ENCODE assay signal across 16 cellular contexts in the genomic region with DNA sequence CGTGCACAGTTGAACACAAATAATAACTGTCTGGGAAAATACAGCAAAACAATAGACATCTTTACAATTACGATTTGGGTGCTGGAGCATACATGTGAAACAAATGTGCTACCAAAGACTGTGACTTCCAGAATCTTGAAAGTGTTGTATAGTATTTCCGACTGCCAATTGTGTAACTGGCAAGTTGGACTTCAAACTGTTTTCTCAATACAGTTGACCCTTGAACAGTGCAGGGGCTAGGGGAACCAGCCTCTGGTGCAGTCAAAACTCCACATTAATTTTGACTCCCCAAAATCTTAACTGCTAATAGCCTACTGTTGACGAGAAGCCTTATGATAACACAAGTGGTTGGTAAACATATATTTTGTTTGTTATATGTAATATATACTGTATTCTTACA.
DNase-seq lines count a peak whose midpoint lies in the region; ATAC-seq and TF ChIP-seq lines count a peak whose summit lies in the region.
"Had no signal": no experiment of that assay in that cellular context is flagged by ENCODE, and none has a peak within 500 bp of the region (broad histone marks: within the 10 kb centered on the region; RNA-seq: fewer than 3 reads in every experiment).

No MANE protein-coding gene starts in this region.

- H3K79me1 ChIP-seq in neuronal stem cell (ENCODE audit: low read depth, low read length), result no peaks in the 10 kb centered on the region

- no peak overlapping the region for H3K4me3 ChIP-seq in GM23338
- no peak overlapping the region for H3K4me3 ChIP-seq in right lobe of liver
- H3K4me3 ChIP-seq in neuronal stem cell (ENCODE audit: low read length in 2 of 2), result no peak overlapping the region
- H3K4me3 ChIP-seq in SJCRH30, result no peak overlapping the region
- H3K4me3 ChIP-seq: A549 had no signal

- ATAC-seq in GM23338 (no peak), right lobe of liver (peak in 3 of 4 donors; percentile 42 to 81 (median 54)), HG03095 (IDR thresholded peaks at IDR 0.05; ENCODE audit: unreplicated experiment) (no peak)
- ATAC-seq: A549 had no signal

- no peaks in the 10 kb centered on the region for H3K27me3 Mint-ChIP-seq in GM23338 (ENCODE audit: insufficient read depth, low read depth, poor library complexity)
- no peaks in the 10 kb centered on the region for H3K27me3 Mint-ChIP-seq in brain
- no peaks in the 10 kb centered on the region for H3K27me3 Mint-ChIP-seq in activated naive CD4-positive, alpha-beta T cell treated with anti-CD3 and anti-CD28 coated beads, Interleukin-2, amount 10 ng/mL, durations not matched to agents 7 days and 5 days
- H3K27me3 Mint-ChIP-seq: IgD-negative memory B cell had no signal

- no peak overlapping the region for H3K18ac ChIP-seq in neuronal stem cell (ENCODE audit: low read length)

- no peak for DNase-seq in GM23338 (ENCODE audit: low spot score)
- no peak for DNase-seq in right lobe of liver
- DNase-seq in neuronal stem cell (ENCODE audit: low spot score), result no peak
- DNase-seq in SJCRH30, result no peak
- no peak for DNase-seq in hippocampal formation (lab: John Stamatoyannopoulos, UW)
- no peak for DNase-seq in activated naive CD4-positive, alpha-beta T cell treated with anti-CD3 and anti-CD28 coated beads, Interleukin-2, amount 10 ng/mL, durations not matched to agents 7 days and 5 days
- DNase-seq: DND-41, NCI-H187, NCI-H345, NCI-H526 treated with DMSO at 0.1 percent for 48 hours had no signal

- H3K14ac ChIP-seq in neuronal stem cell (ENCODE audit: low read length), result no peak overlapping the region

- H3K9me2 ChIP-seq in GM23338 (ENCODE audit: insufficient read depth), result peaks cover 11% of the 10 kb centered on the region

- H3K9me3 Mint-ChIP-seq in GM23338, result no peaks in the 10 kb centered on the region; the same call in 2 of the 3 replicates
- H3K9me3 Mint-ChIP-seq in brain, result peaks cover 0 to 7% (median 4%) of the 10 kb centered on the region in 5 experiments
- H3K9me3 Mint-ChIP-seq in activated naive CD4-positive, alpha-beta T cell treated with anti-CD3 and anti-CD28 coated beads, Interleukin-2, amount 10 ng/mL, durations not matched to agents 7 days and 5 days, result peaks cover 15% of the 10 kb centered on the region

- no peak overlapping the region for H4K91ac ChIP-seq in neuronal stem cell (ENCODE audit: low read depth, low read length, poor library complexity)

- no peaks in the 10 kb centered on the region for H4K20me1 ChIP-seq in GM23338 (replicated peaks; ENCODE audit: insufficient read depth)

- no peak overlapping the region for H3K4ac ChIP-seq in neuronal stem cell (ENCODE audit: low read length)

- H2AFZ ChIP-seq in GM23338 (peak overlapping the region; percentile 84; the same call in 1 of the 2 replicates), neuronal stem cell (ENCODE audit: low read length) (peak overlapping the region; percentile 82)

- no peak overlapping the region for H2AK5ac ChIP-seq in neuronal stem cell (ENCODE audit: low read depth, low read length)

- H3K9ac ChIP-seq in neuronal stem cell (ENCODE audit: low read depth, low read length, poor library complexity), result no peak overlapping the region

- H3K27me3 ChIP-seq in GM23338 (ENCODE audit: insufficient read depth) (no peaks in the 10 kb centered on the region), right lobe of liver (no peaks in the 10 kb centered on the region), neuronal stem cell (ENCODE audit: control insufficient read depth in 3 of 3, insufficient read depth in 3 of 3, low read depth in 1 of 3, low read length in 3 of 3) (no peaks in the 10 kb centered on the region), SJCRH30 (no peaks in the 10 kb centered on the region)

- H3K27ac ChIP-seq in GM23338 (ENCODE audit: low read depth) (no peak overlapping the region), right lobe of liver (no peak overlapping the region), neuronal stem cell (replicated peaks; ENCODE audit: low read length) (no peak overlapping the region), SJCRH30 (no peak overlapping the region)
- H3K27ac ChIP-seq: A549, C4-2B, RWPE1 had no signal

- H3K27ac Mint-ChIP-seq in GM23338, result no peak overlapping the region
- peak overlapping the region in 3 of 5 experiments; percentile 63 to 91 (median 84) for H3K27ac Mint-ChIP-seq in brain
- H3K27ac Mint-ChIP-seq in activated naive CD4-positive, alpha-beta T cell treated with anti-CD3 and anti-CD28 coated beads, Interleukin-2, amount 10 ng/mL, durations not matched to agents 7 days and 5 days, result no peak overlapping the region
- H3K27ac Mint-ChIP-seq: IgD-negative memory B cell had no signal

- H4K8ac ChIP-seq in neuronal stem cell (ENCODE audit: low read depth, low read length), result no peak overlapping the region

- 34% methylated on average over 4 of the region's 4 CpGs for WGBS in right lobe of liver (ENCODE audit: insufficient coverage, low coverage, low lambda C conversion rate, missing lambda C conversion rate)
- WGBS in neuronal stem cell (ENCODE audit: extremely low coverage in 2 of 2, insufficient read length in 2 of 2, insufficient replicate concordance in 1 of 2), 2 donors, result no CpG with 5 or more reads among the region's 4 CpGs

- H3K9me3 ChIP-seq in right lobe of liver (no peaks in the 10 kb centered on the region), neuronal stem cell (replicated peaks in 1 of 2; ENCODE audit: control insufficient read depth in 2 of 2, insufficient read depth in 1 of 2, low read depth in 1 of 2, low read length in 2 of 2) (peaks cover 0 to 10% of the 10 kb centered on the region in 2 donors), SJCRH30 (replicated peaks) (no peaks in the 10 kb centered on the region; the same call in 1 of the 2 replicates)
- H3K9me3 ChIP-seq: A549 had no signal

- H3K4me1 Mint-ChIP-seq in GM23338 (peaks cover 9% of the 10 kb centered on the region; the same call in 2 of the 3 replicates), brain (peaks cover 59% of the 10 kb centered on the region)
- H3K4me1 Mint-ChIP-seq in activated naive CD4-positive, alpha-beta T cell treated with anti-CD3 and anti-CD28 coated beads, Interleukin-2, amount 10 ng/mL, durations not matched to agents 7 days and 5 days, result no peaks in the 10 kb centered on the region
- H3K4me1 Mint-ChIP-seq: IgD-negative memory B cell had no signal

- intact Hi-C loops in right lobe of liver (cut with DNase I), result no loop called here

- no peak for TF ChIP-seq POLR2A in right lobe of liver (IDR thresholded peaks at IDR 0.05)

- H2BK12ac ChIP-seq in neuronal stem cell (ENCODE audit: low read length), result no peak overlapping the region

- no peaks in the 10 kb centered on the region for H3K36me3 Mint-ChIP-seq in GM23338 (ENCODE audit: low read depth)
- H3K36me3 Mint-ChIP-seq in brain, result no peaks in the 10 kb centered on the region
- no peaks in the 10 kb centered on the region for H3K36me3 Mint-ChIP-seq in activated naive CD4-positive, alpha-beta T cell treated with anti-CD3 and anti-CD28 coated beads, Interleukin-2, amount 10 ng/mL, durations not matched to agents 7 days and 5 days
- H3K36me3 Mint-ChIP-seq: IgD-negative memory B cell had no signal

- H2BK15ac ChIP-seq in neuronal stem cell (ENCODE audit: low read length), result no peak overlapping the region

- no peak overlapping the region for H2BK5ac ChIP-seq in neuronal stem cell (ENCODE audit: low read length)

- no peak overlapping the region for H3K23ac ChIP-seq in neuronal stem cell (ENCODE audit: low read depth, low read length, poor library complexity)

- H3K36me3 ChIP-seq in GM23338 (ENCODE audit: insufficient read depth) (no peaks in the 10 kb centered on the region), right lobe of liver (no peaks in the 10 kb centered on the region), neuronal stem cell (replicated peaks in 1 of 2; ENCODE audit: control insufficient read depth in 2 of 2, insufficient read depth in 2 of 2, low read length in 2 of 2) (no peaks in the 10 kb centered on the region), SJCRH30 (no peaks in the 10 kb centered on the region)

- no peaks in the 10 kb centered on the region for H3K79me2 ChIP-seq in GM23338 (replicated peaks; ENCODE audit: insufficient read depth)

- H3F3A ChIP-seq in GM23338 (replicated peaks; ENCODE audit: low read depth), result no peaks in the 10 kb centered on the region

- H3K4me3 Mint-ChIP-seq in GM23338, result no peak overlapping the region
- no peak overlapping the region for H3K4me3 Mint-ChIP-seq in brain
- no peak overlapping the region for H3K4me3 Mint-ChIP-seq in activated naive CD4-positive, alpha-beta T cell treated with anti-CD3 and anti-CD28 coated beads, Interleukin-2, amount 10 ng/mL, durations not matched to agents 7 days and 5 days
- H3K4me3 Mint-ChIP-seq: IgD-negative memory B cell had no signal

- H3K4me1 ChIP-seq in GM23338 (ENCODE audit: insufficient read depth) (peaks cover 4% of the 10 kb centered on the region; the same call in 1 of the 2 replicates), right lobe of liver (no peaks in the 10 kb centered on the region), neuronal stem cell (ENCODE audit: control insufficient read depth in 2 of 2, insufficient read depth in 1 of 2, low read depth in 1 of 2, low read length in 2 of 2) (peaks cover 6 to 9% of the 10 kb centered on the region in 2 donors), SJCRH30 (peaks cover 14% of the 10 kb centered on the region)
- H3K4me1 ChIP-seq: A549 had no signal

- CTCF ChIA-PET in activated naive CD4-positive, alpha-beta T cell treated with anti-CD3 and anti-CD28 coated beads, Interleukin-2, amount 10 ng/mL, durations not matched to agents 7 days and 5 days (lab: Charles Lee), result no interaction called here

- no peak overlapping the region for H2BK120ac ChIP-seq in neuronal stem cell (ENCODE audit: low read depth, low read length)

- TF ChIP-seq CTCF in GM23338 (conservative IDR thresholded peaks at IDR 0.05; ENCODE audit: low read depth in 2 of 2) (no peak), brain (conservative IDR thresholded peaks at IDR 0.05) (no peak), right lobe of liver (IDR thresholded peaks at IDR 0.05) (no peak)

- H3K4me2 ChIP-seq in GM23338, result no peak overlapping the region
- H3K4me2 ChIP-seq in neuronal stem cell (ENCODE audit: insufficient read depth, low read length, poor library complexity, severe bottlenecking), result no peak overlapping the region
- H3K4me2 ChIP-seq: A549 had no signal

TF ChIP-seq in GM23338, 12 proteins besides CTCF, POLR2A, EP300 and RAD21 (continues in another document):
- TF ChIP-seq ZNF114 (CRISPR knock-in tag; IDR thresholded peaks at IDR 0.05) (no peak), POLR2AphosphoS5 (IDR thresholded peaks at IDR 0.05; ENCODE audit: low read depth) (no peak), EZH2 (IDR thresholded peaks at IDR 0.05; ENCODE audit: low read depth, unreplicated experiment) (no peak), JUNB (IDR thresholded peaks at IDR 0.05; ENCODE audit: unreplicated experiment) (no peak), ZNF331 (CRISPR knock-in tag; IDR thresholded peaks at IDR 0.05; ENCODE audit: low read depth) (no peak)

Comparison
In these comparisons a context has a peak if more than half of its experiments do, and no peak if none do; other contexts are left out.
1. ATAC-seq: peak in right lobe of liver (3 of 4); none in GM23338 (single experiment) and HG03095 (single experiment).
2. H3K27ac Mint-ChIP-seq: peak in brain (3 of 5); none in GM23338 (single experiment) and activated naive CD4-positive, alpha-beta T cell treated with anti-CD3 and anti-CD28 coated beads, Interleukin-2, amount 10 ng/mL, durations not matched to agents 7 days and 5 days (single experiment).